In the genomic region with DNA sequence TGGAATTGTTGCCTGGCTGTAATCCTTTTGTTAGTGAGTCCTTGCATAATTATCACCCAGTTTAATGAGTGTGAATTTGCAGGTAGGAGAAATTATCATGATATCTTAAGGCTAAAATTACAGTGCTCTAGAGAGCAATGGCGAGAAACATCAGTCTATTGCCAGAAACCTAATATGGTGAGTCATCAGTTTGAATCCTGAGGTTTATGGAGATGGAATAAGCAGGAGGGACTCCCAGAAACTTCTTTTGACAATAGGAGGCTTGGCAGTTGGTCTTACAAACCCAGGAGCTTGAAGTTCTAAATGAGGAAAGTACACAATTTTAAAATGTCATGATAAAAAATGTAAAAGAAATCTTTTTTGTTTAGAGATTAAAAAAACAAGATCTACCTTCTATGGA, we compare ENCODE assay signal across 28 cellular contexts. TPM values are rescaled to one million over a fixed set of nuclear protein-coding genes. Genes with fewer than 3 reads are reported as not detected.
DNase-seq lines count a peak whose midpoint lies in the region; ATAC-seq, FAIRE-seq and TF ChIP-seq lines count a peak whose summit lies in the region.
"Had no signal": no experiment of that assay in that cellular context is flagged by ENCODE, and none has a peak within 500 bp of the region (broad histone marks: within the 10 kb centered on the region; RNA-seq: fewer than 3 reads in every experiment).

No MANE protein-coding gene starts in this region.

- WGBS in A549 (ENCODE audit: missing lambda C conversion rate): 47% methylated on average over 1 of the region's 1 CpG

- H3K4me3 ChIP-seq in A549 (no peak overlapping the region), GM23338 (no peak overlapping the region), fibroblast of mammary gland (ENCODE audit: control insufficient read depth, low read depth, low read length) (no peak overlapping the region)
- H3K4me3 ChIP-seq: SJSA1 had no signal

- no peaks in the 10 kb centered on the region for H3K27me3 Mint-ChIP-seq in GM23338 (ENCODE audit: insufficient read depth, low read depth, poor library complexity)
- no peaks in the 10 kb centered on the region for H3K27me3 Mint-ChIP-seq in WTC11 (ENCODE audit: low read depth)
- H3K27me3 Mint-ChIP-seq: progenitor cell of endocrine pancreas had no signal

- no peaks in the 10 kb centered on the region for H3K4me1 ChIP-seq in A549
- H3K4me1 ChIP-seq in GM23338 (ENCODE audit: insufficient read depth): no peaks in the 10 kb centered on the region
- H3K4me1 ChIP-seq: SJSA1 had no signal

- H4K20me1 ChIP-seq in GM23338 (replicated peaks; ENCODE audit: insufficient read depth): no peaks in the 10 kb centered on the region

- no peaks in the 10 kb centered on the region for H3K36me3 ChIP-seq in GM23338 (ENCODE audit: insufficient read depth)
- H3K36me3 ChIP-seq: SJSA1 had no signal

- TF ChIP-seq RAD21 in A549 (conservative IDR thresholded peaks at IDR 0.05 in 1 of 2, IDR thresholded peaks at IDR 0.05 in 1 of 2): no peak

- peaks cover 11% of the 10 kb centered on the region for H3K9me2 ChIP-seq in GM23338 (ENCODE audit: insufficient read depth)

- no peak overlapping the region for H3K27ac Mint-ChIP-seq in GM23338
- peak overlapping the region; percentile 33; the same call in 1 of the 2 replicates for H3K27ac Mint-ChIP-seq in WTC11
- H3K27ac Mint-ChIP-seq: activated B cell treated with CpG ODN at 0.5 μM for 24 hours; activated CD8-positive, alpha-beta T cell treated with anti-CD3 and anti-CD28 coated beads, Interleukin-2, amount 10 ng/mL, durations not matched to agents 7 days and 5 days; activated naive CD4-positive, alpha-beta T cell treated with anti-CD3 and anti-CD28 coated beads, Interleukin-2, amount 50 U/mL, for 72 hours; CD4-positive, CD25-positive, alpha-beta regulatory T cell; memory B cell; nephron; progenitor cell of endocrine pancreas; T-helper 2 cell treated with Interferon-gamma antibody and Interleukin-4, amounts not matched to agents 5 μg/mL and 100 μg/mL, for 36 hours had no signal

- H3K4me3 Mint-ChIP-seq in GM23338 (no peak overlapping the region), WTC11 (no peak overlapping the region)
- H3K4me3 Mint-ChIP-seq: activated B cell treated with CpG ODN at 0.5 μM for 24 hours; activated CD8-positive, alpha-beta T cell treated with anti-CD3 and anti-CD28 coated beads, Interleukin-2, amount 10 ng/mL, durations not matched to agents 7 days and 5 days; CD4-positive, CD25-positive, alpha-beta regulatory T cell; central memory CD8-positive, alpha-beta T cell; memory B cell; nephron; T-helper 2 cell treated with Interferon-gamma antibody and Interleukin-4, amounts not matched to agents 5 μg/mL and 100 μg/mL, for 36 hours had no signal

- ATAC-seq in A549 (no peak), GM23338 (no peak), WTC11 (no peak), HG03108 (IDR thresholded peaks at IDR 0.05; ENCODE audit: unreplicated experiment) (no peak), HG03521 (IDR thresholded peaks at IDR 0.05; ENCODE audit: unreplicated experiment) (no peak)
- ATAC-seq: activated CD8-positive, alpha-beta T cell treated with anti-CD3 and anti-CD28 coated beads, Interleukin-2, amount 10 ng/mL, durations not matched to agents 7 days and 5 days; activated naive CD4-positive, alpha-beta T cell treated with anti-CD3 and anti-CD28 coated beads, Interleukin-2, amount 50 U/mL, for 72 hours had no signal

- H3K4me2 ChIP-seq in A549: no peak overlapping the region
- no peak overlapping the region for H3K4me2 ChIP-seq in GM23338

- H3K27me3 ChIP-seq in GM23338 (ENCODE audit: insufficient read depth): no peaks in the 10 kb centered on the region
- H3K27me3 ChIP-seq: SJSA1 had no signal

- POLR2A ChIA-PET in A549 (lab: Yijun Ruan, JAX) (no interaction called here), WTC11 (lab: Charles Lee) (no interaction called here)

- CTCF ChIA-PET in A549 (lab: Yijun Ruan, JAX) (interaction anchor here (1.4 kb wide), 1 partner anchor 8 kb away, joined by 6 read pairs; no protein-coding TSS in a partner anchor), WTC11 (lab: Charles Lee) (interaction anchor here (1.7 kb wide), 1 partner anchor 430 kb away, joined by 6 read pairs; no protein-coding TSS in a partner anchor)

- TF ChIP-seq POLR2A in A549 (IDR thresholded peaks at IDR 0.05; ENCODE audit: low read length): no peak

- H3K9me3 Mint-ChIP-seq in GM23338 (no peaks in the 10 kb centered on the region), WTC11 (peaks cover 24% of the 10 kb centered on the region)
- H3K9me3 Mint-ChIP-seq: activated naive CD4-positive, alpha-beta T cell treated with anti-CD3 and anti-CD28 coated beads, Interleukin-2, amount 50 U/mL, for 72 hours; central memory CD8-positive, alpha-beta T cell; T-helper 2 cell treated with Interferon-gamma antibody and Interleukin-4, amounts not matched to agents 5 μg/mL and 100 μg/mL, for 36 hours had no signal

- TF ChIP-seq CTCF in A549 (IDR thresholded peaks at IDR 0.05) (no peak), GM23338 (conservative IDR thresholded peaks at IDR 0.05; ENCODE audit: low read depth in 2 of 2) (no peak), WTC11 (IDR thresholded peaks at IDR 0.05) (no peak), fibroblast of mammary gland (conservative IDR thresholded peaks at IDR 0.05; ENCODE audit: control insufficient read depth, insufficient read depth, low read depth, low read length) (no peak)

- no peaks in the 10 kb centered on the region; the same call in 2 of the 3 replicates for H3K36me3 Mint-ChIP-seq in GM23338 (ENCODE audit: low read depth)
- H3K36me3 Mint-ChIP-seq in WTC11: no peaks in the 10 kb centered on the region
- H3K36me3 Mint-ChIP-seq: activated naive CD4-positive, alpha-beta T cell treated with anti-CD3 and anti-CD28 coated beads, Interleukin-2, amount 50 U/mL, for 72 hours; CD4-positive, CD25-positive, alpha-beta regulatory T cell had no signal

- no peak for FAIRE-seq in A549 (lab: Jason Lieb, UNC)
- FAIRE-seq: A204.1, small intestine had no signal

- H3K9me3 ChIP-seq in A549: no peaks in the 10 kb centered on the region
- H3K9me3 ChIP-seq: SJSA1 had no signal

- DNase-seq in A549 (ENCODE audit: low read depth in 1 of 2, low spot score in 1 of 2) (no peak), GM23338 (ENCODE audit: low spot score) (no peak), WTC11 (ENCODE audit: low spot score) (no peak), fibroblast of mammary gland (ENCODE audit: low read depth) (peak; percentile 57), GM19240 (ENCODE audit: insufficient read length, low spot score) (no peak)
- no peak for DNase-seq in stimulated activated CD8-positive, alpha-beta memory T cell treated with anti-CD3 and anti-CD28 coated beads, Interleukin-4, amount 100 ng/mL, for 48 hours
- DNase-seq: activated B cell treated with CpG ODN at 0.5 μM for 24 hours; activated CD8-positive, alpha-beta T cell treated with anti-CD3 and anti-CD28 coated beads, Interleukin-2, amount 10 ng/mL, durations not matched to agents 7 days and 5 days; activated T-cell treated with anti-CD3 and anti-CD28 coated beads, Interleukin-2, amount 50 U/mL, for 48 hours; CD4-positive, CD25-positive, alpha-beta regulatory T cell; DMS79; effector memory CD4-positive, alpha-beta T cell; foreskin melanocyte; Kasumi-1; kidney glomerular epithelial cell; NCI-H1436; NCI-H82; small intestine had no signal

- TF ChIP-seq EP300 in A549 (IDR thresholded peaks at IDR 0.05): no peak

- peaks cover 6% of the 10 kb centered on the region; the same call in 2 of the 3 replicates for H3K4me1 Mint-ChIP-seq in GM23338
- peaks cover 4% of the 10 kb centered on the region; the same call in 1 of the 2 replicates for H3K4me1 Mint-ChIP-seq in WTC11
- H3K4me1 Mint-ChIP-seq: CD4-positive, CD25-positive, alpha-beta regulatory T cell; central memory CD8-positive, alpha-beta T cell; memory B cell; nephron had no signal

- no peaks in the 10 kb centered on the region for H3K79me2 ChIP-seq in GM23338 (replicated peaks; ENCODE audit: insufficient read depth)

- no peak overlapping the region for H3K27ac ChIP-seq in A549
- no peak overlapping the region for H3K27ac ChIP-seq in GM23338 (ENCODE audit: low read depth)
- H3K27ac ChIP-seq: SJSA1 had no signal

- H3F3A ChIP-seq in GM23338 (replicated peaks; ENCODE audit: low read depth): no peaks in the 10 kb centered on the region

- H2AFZ ChIP-seq in GM23338: peak overlapping the region; percentile 1; the same call in 1 of the 2 replicates

TF ChIP-seq in A549, 52 proteins besides CTCF, POLR2A, EP300 and RAD21:
- TF ChIP-seq FOSL2 (IDR thresholded peaks at IDR 0.05): no peak
- TF ChIP-seq FOSL2 (CRISPR knock-in tag; IDR thresholded peaks at IDR 0.05): peak; percentile 70
- TF ChIP-seq ZFP36 (IDR thresholded peaks at IDR 0.05; ENCODE audit: borderline replicate concordance, partially characterized antibody): no peak
- TF ChIP-seq MAFK (IDR thresholded peaks at IDR 0.05; ENCODE audit: partially characterized antibody): peak; percentile 46
- TF ChIP-seq RNF2 (IDR thresholded peaks at IDR 0.05; ENCODE audit: borderline replicate concordance, low read depth): no peak
TF ChIP-seq in A549: peak in this region for 2.

TF ChIP-seq in GM23338, 12 proteins besides CTCF, POLR2A, EP300 and RAD21 (continues in another document):
- TF ChIP-seq EZH2 (IDR thresholded peaks at IDR 0.05; ENCODE audit: low read depth, unreplicated experiment): no peak
- TF ChIP-seq ZNF331 (CRISPR knock-in tag; IDR thresholded peaks at IDR 0.05; ENCODE audit: low read depth): no peak

TF ChIP-seq in WTC11, 78 proteins besides CTCF, POLR2A, EP300 and RAD21 (continues in another document):
- no peak for TF ChIP-seq TP53 (CRISPR knock-in tag; IDR thresholded peaks at IDR 0.05)
- no peak for TF ChIP-seq ZNF263 (CRISPR knock-in tag; IDR thresholded peaks at IDR 0.05; ENCODE audit: low read depth)
- TF ChIP-seq ZNF423 (CRISPR knock-in tag; IDR thresholded peaks at IDR 0.05): no peak

RNA-seq across cellular contexts. Expression of a gene that starts 31.5 kb away (rescaled TPM):
- polyA plus RNA-seq in A549 (2011; rRNA removed) (21.8 and 23.0 TPM in 2 replicates), A549 (2017; fragmentation: RNase III; extraction: RNeasy Plus Mini Kit Qiagen cat#74134 plus additional on column Dnase treatment) (12.8 to 14.3 TPM (median 13.2 TPM) in 3 replicates), GM23338 (2016; fragmentation: Nextera tagmentation; extraction: Ambion mirVana) (3.8 and 6.3 TPM in 2 replicates)
- polyA plus RNA-seq in A549 (2012; cell fraction: cytosol; rRNA removed): 13.6 and 15.8 TPM in 2 replicates
- 9.5 and 10.0 TPM in 2 replicates for polyA plus RNA-seq in A549 (2012; cell fraction: nucleus; rRNA removed)
- polyA minus RNA-seq in A549 (2011; rRNA and poly(A)+ RNA removed): 12.4 and 12.5 TPM in 2 replicates
- total RNA-seq in GM23338 (2014; rRNA removed; shearing (Covaris generic)): 20.3 and 27.9 TPM in 2 replicates
- 7.1 to 11.6 TPM (median 9.1 TPM) in 3 replicates for total RNA-seq in WTC11 (2021)
